In genomic region chr7:99142727-99143521, GRCh38 we compare ENCODE assay signal across 8 cellular contexts. TPM values are rescaled to one million over a fixed set of nuclear protein-coding genes. Genes with fewer than 3 reads are reported as not detected.
A peak's percentile ranks its signal among the peaks of the same experiment; 100 is the strongest.
DNase-seq lines count a peak whose midpoint lies in the region; ATAC-seq and TF ChIP-seq lines count a peak whose summit lies in the region.

No MANE protein-coding gene starts in this region.

- TF ChIP-seq CTCF in ascending aorta (IDR thresholded peaks at IDR 0.05), result no peak
- TF ChIP-seq CTCF in hepatocyte (IDR thresholded peaks at IDR 0.05; ENCODE audit: poor library complexity), result no peak

- peaks cover 44% of the 10 kb centered on the region for H3K79me2 ChIP-seq in hepatocyte

- intact Hi-C loops in ascending aorta (cut with DNase I), result loop anchor here (2.0 kb wide), 5 partner anchors 16 to 82 kb away; no protein-coding TSS in a partner anchor

- H3K27me3 ChIP-seq in ascending aorta, result no peaks in the 10 kb centered on the region
- H3K27me3 ChIP-seq in hepatocyte, result no peaks in the 10 kb centered on the region

- H3K9me3 ChIP-seq in ascending aorta, result no peaks in the 10 kb centered on the region
- H3K9me3 ChIP-seq in hepatocyte (ENCODE audit: low read depth), result no peaks in the 10 kb centered on the region

- H3K36me3 ChIP-seq in ascending aorta (no peaks in the 10 kb centered on the region), hepatocyte (replicated peaks; ENCODE audit: insufficient read depth, low read depth) (no peaks in the 10 kb centered on the region), urinary bladder (ENCODE audit: insufficient read depth) (no peaks in the 10 kb centered on the region)

- peak overlapping the region; percentile 86 for H3K4me2 ChIP-seq in hepatocyte

- peak; percentile 6 for ATAC-seq in GM21381 (IDR thresholded peaks at IDR 0.05; ENCODE audit: unreplicated experiment)

- H2AFZ ChIP-seq in hepatocyte, result no peak overlapping the region

- H3K4me3 ChIP-seq in ascending aorta, result peak overlapping the region; percentile 97 to 100
- H3K4me3 ChIP-seq in hepatocyte, result peak overlapping the region; percentile 9
- H3K4me3 ChIP-seq in urinary bladder (ENCODE audit: low read depth, low read length), result peak overlapping the region; percentile 100

- H3K9me2 ChIP-seq in hepatocyte (replicated peaks; ENCODE audit: insufficient read depth), result no peaks in the 10 kb centered on the region

- H3K27ac ChIP-seq in ascending aorta (peak overlapping the region; percentile 99 to 100), hepatocyte (peak overlapping the region; percentile 98), urinary bladder (ENCODE audit: low read depth) (peak overlapping the region; percentile 86)

- peaks cover 27% of the 10 kb centered on the region for H4K20me1 ChIP-seq in hepatocyte (ENCODE audit: insufficient read depth, poor library complexity, severe bottlenecking)

- H3K4me1 ChIP-seq in ascending aorta, result peaks cover 3 to 21% of the 10 kb centered on the region in 2 donors
- peaks cover 14% of the 10 kb centered on the region for H3K4me1 ChIP-seq in hepatocyte (ENCODE audit: insufficient read depth)
- H3K4me1 ChIP-seq in urinary bladder (ENCODE audit: insufficient read depth), result no peaks in the 10 kb centered on the region

- WGBS in hepatocyte (ENCODE audit: low lambda C conversion rate, missing lambda C conversion rate), result no CpG with 5 or more reads among the region's 33 CpGs
- WGBS in urinary bladder, result 11% methylated on average over 33 of the region's 33 CpGs

- in situ Hi-C loops in ACHN (cut with HindIII; ENCODE audit: low pct_ligation_motif_present, low pct_unique_long_range_greater_than_20kb, low sequenced_read_pairs), result no loop called here

- DNase-seq in ACHN (peak; percentile 99), NCI-H1694 (lab: John Stamatoyannopoulos, UW) (peak; percentile 32), T-helper 9 cell (peak; percentile 94), ascending aorta (ENCODE audit: low spot score in 2 of 2) (peak; percentile 79 to 98), hepatocyte (ENCODE audit: low spot score) (peak; percentile 98), putamen (ENCODE audit: low spot score) (peak; percentile 90)

RNA-seq across cellular contexts. Expression of gene SMURF1, which starts 1.0 kb away (rescaled TPM):
- total RNA-seq in ascending aorta, result 26.5 TPM
- 20.2 and 21.7 TPM in 2 replicates for total RNA-seq in hepatocyte
- 12.4 and 13.4 TPM in 2 replicates for polyA plus RNA-seq in hepatocyte
- 19.7 TPM for total RNA-seq in urinary bladder
- polyA plus RNA-seq in urinary bladder, result 11.6 TPM

Comparison
In these comparisons a context has a peak if more than half of its experiments do, and no peak if none do; other contexts are left out.
1. Peak in every context shown above with its lines: DNase-seq, ATAC-seq, H3K4me3 ChIP-seq and H3K27ac ChIP-seq.
2. DNase-seq: peak in every context shown above with its lines; median percentile 99 in ACHN; 98 in hepatocyte; 94 in T-helper 9 cell; 90 in putamen; 88 in ascending aorta; 32 in NCI-H1694.
3. H3K4me3 ChIP-seq: peak in every context shown above with its lines; median percentile 100 in urinary bladder; 98 in ascending aorta; 9 in hepatocyte.